1 cellular context compared by ENCODE assay signal in the genomic region with DNA sequence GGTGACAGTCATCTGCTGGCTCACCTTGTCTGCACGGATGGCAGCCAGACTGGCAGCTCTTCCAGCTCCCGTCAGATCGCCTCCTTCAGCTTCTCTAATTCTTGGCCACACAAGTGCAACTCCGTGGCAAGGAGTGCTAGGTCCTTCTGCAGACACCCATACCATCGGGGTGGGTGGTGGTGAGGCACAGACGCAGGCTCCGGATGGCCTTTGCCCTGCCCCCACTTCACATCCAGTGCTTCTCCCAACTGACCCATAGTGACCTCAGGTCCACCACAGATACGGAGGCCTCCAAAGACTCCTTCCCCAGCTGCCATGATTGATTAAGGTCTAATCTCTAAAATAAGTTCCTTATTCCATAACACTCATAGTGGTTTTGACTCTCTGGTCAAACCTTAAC.
TF ChIP-seq lines count a peak whose summit lies in the region.

No MANE protein-coding gene starts in this region.

TF ChIP-seq in SK-N-SH treated with all-trans-retinoic acid at 6 μM for 48 hours, 23 proteins besides CTCF, POLR2A, EP300 and RAD21 (continued from another document):
- TF ChIP-seq, protein P1, sequence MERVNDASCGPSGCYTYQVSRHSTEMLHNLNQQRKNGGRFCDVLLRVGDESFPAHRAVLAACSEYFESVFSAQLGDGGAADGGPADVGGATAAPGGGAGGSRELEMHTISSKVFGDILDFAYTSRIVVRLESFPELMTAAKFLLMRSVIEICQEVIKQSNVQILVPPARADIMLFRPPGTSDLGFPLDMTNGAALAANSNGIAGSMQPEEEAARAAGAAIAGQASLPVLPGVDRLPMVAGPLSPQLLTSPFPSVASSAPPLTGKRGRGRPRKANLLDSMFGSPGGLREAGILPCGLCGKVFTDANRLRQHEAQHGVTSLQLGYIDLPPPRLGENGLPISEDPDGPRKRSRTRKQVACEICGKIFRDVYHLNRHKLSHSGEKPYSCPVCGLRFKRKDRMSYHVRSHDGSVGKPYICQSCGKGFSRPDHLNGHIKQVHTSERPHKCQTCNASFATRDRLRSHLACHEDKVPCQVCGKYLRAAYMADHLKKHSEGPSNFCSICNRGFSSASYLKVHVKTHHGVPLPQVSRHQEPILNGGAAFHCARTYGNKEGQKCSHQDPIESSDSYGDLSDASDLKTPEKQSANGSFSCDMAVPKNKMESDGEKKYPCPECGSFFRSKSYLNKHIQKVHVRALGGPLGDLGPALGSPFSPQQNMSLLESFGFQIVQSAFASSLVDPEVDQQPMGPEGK (CRISPR knock-in tag; IDR thresholded peaks at IDR 0.05; ENCODE audit: borderline replicate concordance): no peak
- TF ChIP-seq, protein P2, sequence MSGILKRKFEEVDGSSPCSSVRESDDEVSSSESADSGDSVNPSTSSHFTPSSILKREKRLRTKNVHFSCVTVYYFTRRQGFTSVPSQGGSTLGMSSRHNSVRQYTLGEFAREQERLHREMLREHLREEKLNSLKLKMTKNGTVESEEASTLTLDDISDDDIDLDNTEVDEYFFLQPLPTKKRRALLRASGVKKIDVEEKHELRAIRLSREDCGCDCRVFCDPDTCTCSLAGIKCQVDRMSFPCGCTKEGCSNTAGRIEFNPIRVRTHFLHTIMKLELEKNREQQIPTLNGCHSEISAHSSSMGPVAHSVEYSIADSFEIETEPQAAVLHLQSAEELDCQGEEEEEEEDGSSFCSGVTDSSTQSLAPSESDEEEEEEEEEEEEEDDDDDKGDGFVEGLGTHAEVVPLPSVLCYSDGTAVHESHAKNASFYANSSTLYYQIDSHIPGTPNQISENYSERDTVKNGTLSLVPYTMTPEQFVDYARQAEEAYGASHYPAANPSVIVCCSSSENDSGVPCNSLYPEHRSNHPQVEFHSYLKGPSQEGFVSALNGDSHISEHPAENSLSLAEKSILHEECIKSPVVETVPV (CRISPR knock-in tag; IDR thresholded peaks at IDR 0.05): no peak
- TF ChIP-seq ZFP3 (CRISPR knock-in tag; IDR thresholded peaks at IDR 0.05) (no peak), BACH2 (CRISPR knock-in tag; IDR thresholded peaks at IDR 0.05; ENCODE audit: borderline replicate concordance) (no peak), ZFP30 (CRISPR knock-in tag; IDR thresholded peaks at IDR 0.05) (no peak)
